Comparison of ENCODE assay signal across 21 cellular contexts in the genomic region with DNA sequence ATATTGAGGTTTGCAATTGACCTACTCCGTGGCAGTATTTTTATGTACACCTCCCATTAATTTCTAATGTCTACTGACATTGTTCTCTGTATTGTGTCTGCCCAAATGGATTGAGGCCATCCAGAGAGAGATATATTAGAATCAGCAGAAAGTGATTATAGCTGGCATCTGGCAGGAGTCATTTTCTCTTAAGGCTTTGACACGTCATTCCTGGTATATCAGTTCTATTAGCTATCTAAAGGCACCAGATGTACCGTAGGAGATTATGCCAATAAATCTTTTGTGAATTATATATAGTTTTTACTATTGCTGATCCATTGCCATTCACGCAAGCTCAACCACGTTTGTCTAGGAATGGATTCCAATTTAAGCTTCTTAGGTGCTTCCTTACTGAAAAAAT.
DNase-seq lines count a peak whose midpoint lies in the region; ATAC-seq and TF ChIP-seq lines count a peak whose summit lies in the region.
"Had no signal": no experiment of that assay in that cellular context is flagged by ENCODE, and none has a peak within 500 bp of the region (broad histone marks: within the 10 kb centered on the region; RNA-seq: fewer than 3 reads in every experiment).

No MANE protein-coding gene starts in this region.

- H3K9me3 ChIP-seq in BE2C = no peaks in the 10 kb centered on the region
- H3K9me3 ChIP-seq in Peyer's patch = no peaks in the 10 kb centered on the region
- H3K9me3 ChIP-seq: A549, HAP-1 had no signal

- H3K27me3 ChIP-seq in BE2C (no peaks in the 10 kb centered on the region), Peyer's patch (no peaks in the 10 kb centered on the region), foreskin keratinocyte (no peaks in the 10 kb centered on the region)

- H3K4me3 ChIP-seq in BE2C (ENCODE audit: low read depth, low read length) (no peak overlapping the region), Peyer's patch (no peak overlapping the region), coronary artery (no peak overlapping the region)
- H3K4me3 ChIP-seq: A549, GM12878, HAP-1 had no signal

- DNase-seq in BE2C (peak; percentile 19), NCI-H524 treated with DMSO at 0.1 percent for 48 hours (lab: John Stamatoyannopoulos, UW) (peak; percentile 68), SK-N-DZ (ENCODE audit: low spot score) (peak; percentile 9), Peyer's patch (no peak), coronary artery (ENCODE audit: low spot score) (no peak), foreskin keratinocyte (no peak)
- DNase-seq: 8988T; ACHN; AML-193; C1 segment of cervical spinal cord; Calu3; CD4-positive, alpha-beta memory T cell; COR-L47; DMS79; EL; GDM1; GOT3; HFFc6 had no signal

- peaks cover 16% of the 10 kb centered on the region for H3K4me1 ChIP-seq in BE2C
- H3K4me1 ChIP-seq in Peyer's patch = no peaks in the 10 kb centered on the region
- H3K4me1 ChIP-seq in foreskin keratinocyte = no peaks in the 10 kb centered on the region
- H3K4me1 ChIP-seq: A549, HAP-1 had no signal

- no peak for TF ChIP-seq CTCF in BE2C (IDR thresholded peaks at IDR 0.05; ENCODE audit: low read depth, low read length)
- TF ChIP-seq CTCF in Peyer's patch (IDR thresholded peaks at IDR 0.05) = no peak
- no peak for TF ChIP-seq CTCF in coronary artery (IDR thresholded peaks at IDR 0.05)
- TF ChIP-seq CTCF in foreskin keratinocyte (conservative IDR thresholded peaks at IDR 0.05) = no peak

- no peaks in the 10 kb centered on the region for H3K36me3 ChIP-seq in BE2C
- no peaks in the 10 kb centered on the region for H3K36me3 ChIP-seq in Peyer's patch
- H3K36me3 ChIP-seq: HAP-1 had no signal

- H3K27ac ChIP-seq in Peyer's patch = no peak overlapping the region
- no peak overlapping the region for H3K27ac ChIP-seq in coronary artery
- H3K27ac ChIP-seq in foreskin keratinocyte = no peak overlapping the region
- H3K27ac ChIP-seq: A549 had no signal

- ATAC-seq in foreskin keratinocyte = no peak
- ATAC-seq: A549, GM12878 had no signal

- TF ChIP-seq POLR2A in Peyer's patch (IDR thresholded peaks at IDR 0.05) = no peak

Comparison
In these comparisons a context has a peak if more than half of its experiments do, and no peak if none do; other contexts are left out.
1. DNase-seq: peak in BE2C (single experiment), NCI-H524 treated with DMSO at 0.1 percent for 48 hours (single experiment) and SK-N-DZ (single experiment); none in Peyer's patch (0 of 3), coronary artery (single experiment) and foreskin keratinocyte (0 of 2).